ENCODE assay signal across 23 cellular contexts in the genomic region with DNA sequence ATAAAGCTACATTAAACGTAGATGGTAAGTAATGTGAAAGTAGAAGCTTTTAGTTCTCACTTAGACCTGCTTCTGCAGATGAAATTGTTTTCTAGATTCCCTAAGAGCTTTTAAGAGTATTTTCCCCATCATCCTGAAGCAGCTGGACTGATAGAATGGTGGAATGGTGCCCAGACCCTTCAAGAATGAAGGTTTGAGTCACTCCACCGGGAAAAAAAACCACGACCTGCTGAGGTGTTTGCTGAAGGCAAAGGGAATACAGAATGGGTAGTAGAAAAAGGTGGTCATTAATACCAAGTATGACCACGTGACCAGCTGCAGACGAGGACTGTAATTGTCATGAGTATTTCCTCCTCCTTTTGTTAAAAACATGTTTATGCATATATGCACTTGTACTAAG.
DNase-seq lines count a peak whose midpoint lies in the region; ATAC-seq, FAIRE-seq and TF ChIP-seq lines count a peak whose summit lies in the region.
"Had no signal": no experiment of that assay in that cellular context is flagged by ENCODE, and none has a peak within 500 bp of the region (broad histone marks: within the 10 kb centered on the region; RNA-seq: fewer than 3 reads in every experiment).

No MANE protein-coding gene starts in this region.

- H3K36me3 ChIP-seq in breast epithelium (no peaks in the 10 kb centered on the region), bronchial epithelial cell (ENCODE audit: control insufficient read depth, insufficient read depth, low read length) (no peaks in the 10 kb centered on the region)
- H3K36me3 ChIP-seq: BE2C, HAP-1 had no signal

- CTCF ChIA-PET in MCF 10A (lab: Yijun Ruan, JAX), result no interaction called here

- DNase-seq in MCF 10A (ENCODE audit: unreplicated experiment) (peak; percentile 29), breast epithelium (ENCODE audit: low spot score in 2 of 2) (no peak), astrocyte of the cerebellum (ENCODE audit: low read depth) (peak; percentile 18), bronchial epithelial cell (ENCODE audit: low read depth) (peak; percentile 65), putamen (ENCODE audit: low spot score) (no peak), ACHN (no peak)
- DNase-seq: BE2C; CD4-positive, CD25-positive, alpha-beta regulatory T cell; MV-4-11; NCI-H187; NCI-H345; NCI-H524; NCI-H774; NK-92 treated with Interleukin-12 subunit alpha and Interleukin-12 subunit beta, amount 100 ng/mL, for 24 hours had no signal

- BruUV-seq in MCF 10A (replicated peaks; lab: Mats Ljungman, UMichigan), result no TSS peak

- ATAC-seq in activated CD4-positive, CD25-positive, alpha-beta regulatory T cell treated with anti-CD3 and anti-CD28 coated beads, Interleukin-2, amount 50 U/mL, for 24 hours, result no peak
- ATAC-seq: GM23338, Panc1, SK-N-SH treated with all-trans-retinoic acid at 6 μM for 48 hours had no signal

- intact Hi-C loops in MCF 10A (cut with micrococcal nuclease), result no loop called here
- intact Hi-C loops in breast epithelium (cut with DNase I; ENCODE audit: low total_unique reads), result no loop called here

- H3K4me1 ChIP-seq in breast epithelium, result no peaks in the 10 kb centered on the region
- H3K4me1 ChIP-seq: BE2C, HAP-1 had no signal

- no peak overlapping the region for H3K4me3 ChIP-seq in breast epithelium
- H3K4me3 ChIP-seq in astrocyte of the cerebellum (ENCODE audit: low read depth, low read length), result no peak overlapping the region
- no peak overlapping the region for H3K4me3 ChIP-seq in bronchial epithelial cell (ENCODE audit: low read depth, low read length)
- H3K4me3 ChIP-seq: GM23338, HAP-1 had no signal

- H3K36me3 Mint-ChIP-seq in MCF 10A (ENCODE audit: insufficient read depth, unreplicated experiment), result no peaks in the 10 kb centered on the region
- H3K36me3 Mint-ChIP-seq: CD4-positive, CD25-positive, alpha-beta regulatory T cell had no signal

- in situ Hi-C loops in astrocyte of the cerebellum (cut with HindIII; ENCODE audit: low sequenced_read_pairs) (no loop called here), ACHN (cut with HindIII; ENCODE audit: low pct_ligation_motif_present, low pct_unique_long_range_greater_than_20kb, low sequenced_read_pairs) (no loop called here)

- TF ChIP-seq CTCF in MCF 10A (IDR thresholded peaks at IDR 0.05; ENCODE audit: unreplicated experiment) (no peak), breast epithelium (IDR thresholded peaks at IDR 0.05) (no peak), astrocyte of the cerebellum (IDR thresholded peaks at IDR 0.05; ENCODE audit: low read depth, low read length, missing control alignments) (no peak), bronchial epithelial cell (IDR thresholded peaks at IDR 0.05; ENCODE audit: insufficient read depth, low read length, severe bottlenecking) (no peak)

- no peak overlapping the region for H3K27ac Mint-ChIP-seq in MCF 10A (ENCODE audit: low read depth, unreplicated experiment)
- H3K27ac Mint-ChIP-seq: CD4-positive, CD25-positive, alpha-beta regulatory T cell; GM23338 had no signal

- POLR2A ChIA-PET in MCF 10A (lab: Yijun Ruan, JAX), result interaction anchor here (0.5 to 1.0 kb wide), 5 partner anchors 9 to 331 kb away, joined by 3 to 5 read pairs (median 3); no protein-coding TSS in a partner anchor

- H3K27me3 ChIP-seq in breast epithelium (no peaks in the 10 kb centered on the region), bronchial epithelial cell (ENCODE audit: control insufficient read depth, insufficient read depth, low read length) (no peaks in the 10 kb centered on the region)
- H3K27me3 ChIP-seq: BE2C had no signal

- no peak for TF ChIP-seq POLR2A in breast epithelium (IDR thresholded peaks at IDR 0.05)

- no peaks in the 10 kb centered on the region for H3K9me3 Mint-ChIP-seq in MCF 10A (ENCODE audit: unreplicated experiment)

- H3K27ac ChIP-seq in breast epithelium, result no peak overlapping the region
- H3K27ac ChIP-seq: HL-60, KMS-11 had no signal

- no peak overlapping the region for H3K4me3 Mint-ChIP-seq in MCF 10A (ENCODE audit: unreplicated experiment)
- H3K4me3 Mint-ChIP-seq: CD4-positive, CD25-positive, alpha-beta regulatory T cell; GM23338 had no signal

- H3K27me3 Mint-ChIP-seq in MCF 10A (ENCODE audit: insufficient read depth, unreplicated experiment), result no peaks in the 10 kb centered on the region
- H3K27me3 Mint-ChIP-seq: CD4-positive, CD25-positive, alpha-beta regulatory T cell had no signal

- peaks cover 32% of the 10 kb centered on the region for H3K4me1 Mint-ChIP-seq in MCF 10A (ENCODE audit: insufficient read depth, unreplicated experiment)
- H3K4me1 Mint-ChIP-seq: CD4-positive, CD25-positive, alpha-beta regulatory T cell had no signal

- no peak for FAIRE-seq in bronchial epithelial cell (lab: Jason Lieb, UNC)
- FAIRE-seq: A204.1, GM12892 had no signal

- H3K9me3 ChIP-seq in breast epithelium, result no peaks in the 10 kb centered on the region
- H3K9me3 ChIP-seq: BE2C, HAP-1 had no signal

Comparison
In these comparisons a context has a peak if more than half of its experiments do, and no peak if none do; other contexts are left out.
1. DNase-seq: peak in MCF 10A (single experiment), astrocyte of the cerebellum (single experiment) and bronchial epithelial cell (single experiment); none in breast epithelium (0 of 2), putamen (single experiment) and ACHN (single experiment).